Comparison of ENCODE assay signal across 8 cellular contexts in the genomic region with DNA sequence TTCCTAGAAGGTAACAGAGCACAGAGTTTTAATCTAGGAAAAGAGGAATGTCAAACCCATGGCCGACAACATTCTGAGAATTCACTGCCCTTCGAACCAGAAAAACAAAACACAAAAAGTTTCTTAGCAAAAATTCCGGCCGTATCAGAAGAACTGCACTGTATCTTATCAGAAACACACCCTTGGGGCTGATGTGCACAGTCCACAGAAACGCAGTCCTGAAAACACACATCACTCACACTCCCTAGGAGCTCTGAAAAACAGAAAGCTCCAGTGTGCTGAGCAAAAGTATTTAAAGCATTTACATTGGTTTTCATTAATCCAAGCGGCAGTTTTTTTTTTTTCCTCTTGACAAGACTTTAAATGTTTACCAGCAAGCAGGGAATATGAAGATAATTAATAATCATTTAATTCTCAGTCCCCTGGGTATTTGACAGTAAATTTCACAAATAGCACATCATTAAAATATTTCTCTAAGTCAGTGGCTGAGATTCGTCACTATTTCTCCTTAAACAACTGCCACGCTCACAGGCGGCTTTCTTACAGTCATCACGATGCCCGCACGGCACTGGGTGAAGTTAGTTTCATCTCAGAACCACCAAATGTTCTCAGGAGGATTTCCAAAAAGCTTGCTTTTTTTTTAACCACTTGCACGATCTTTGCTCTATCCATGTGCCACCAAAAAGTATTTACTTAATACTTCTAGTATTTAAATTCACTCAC. TPM values are rescaled to one million over a fixed set of nuclear protein-coding genes. Genes with fewer than 3 reads are reported as not detected.
A peak's percentile ranks its signal among the peaks of the same experiment; 100 is the strongest.
DNase-seq lines count a peak whose midpoint lies in the region; ATAC-seq, FAIRE-seq and TF ChIP-seq lines count a peak whose summit lies in the region.

No MANE protein-coding gene starts in this region.

- H3K9me3 Mint-ChIP-seq in CD4-positive, alpha-beta memory T cell, result no peaks in the 10 kb centered on the region

- peak overlapping the region in 1 of 2 donors; percentile 39 for H3K4me3 ChIP-seq in CD4-positive, alpha-beta memory T cell (ENCODE audit: low read length in 2 of 2)
- H3K4me3 ChIP-seq in SU-DHL-6 (ENCODE audit: insufficient read depth, low read length, poor library complexity, severe bottlenecking) (peak overlapping the region; percentile 7), GM12878 (peak overlapping the region; percentile 37), retinal pigment epithelial cell (ENCODE audit: low read length) (peak overlapping the region; percentile 32)

- intact Hi-C loops in CD4-positive, alpha-beta memory T cell (cut with micrococcal nuclease), result loop anchor here (1.0 to 5.0 kb wide), 4 partner anchors 12 to 127 kb away; no protein-coding TSS in a partner anchor
- intact Hi-C loops in GM12878 (cut with micrococcal nuclease; ENCODE audit: unreplicated experiment), result no loop called here

- H3K9ac ChIP-seq in SU-DHL-6 (ENCODE audit: low read length) (peak overlapping the region; percentile 29), GM12878 (ENCODE audit: control insufficient read depth, insufficient read depth, low read length) (peak overlapping the region; percentile 65)

- TF ChIP-seq RAD21 in GM12878 (IDR thresholded peaks at IDR 0.05; ENCODE audit: insufficient read depth, low read depth, low read length), result no peak

- H3K36me3 ChIP-seq in CD4-positive, alpha-beta memory T cell (ENCODE audit: insufficient read depth, low read length), result no peaks in the 10 kb centered on the region
- no peaks in the 10 kb centered on the region for H3K36me3 ChIP-seq in SU-DHL-6 (ENCODE audit: low read length)
- H3K36me3 ChIP-seq in GM12878 (ENCODE audit: control insufficient read depth in 2 of 2, insufficient read depth in 2 of 2, low read length in 1 of 2), result peaks cover 0 to 2% of the 10 kb centered on the region in 2 experiments; a peak in 3 of 4 replicates

- TF ChIP-seq CTCF in SU-DHL-6 (IDR thresholded peaks at IDR 0.05; ENCODE audit: insufficient read depth, low read length, poor library complexity, severe bottlenecking) (no peak), GM12878 (IDR thresholded peaks at IDR 0.05 in 2 of 3, conservative IDR thresholded peaks at IDR 0.05 in 1 of 3; ENCODE audit: control insufficient read depth in 2 of 3, extremely low read depth in 1 of 3, insufficient read depth in 1 of 3, low read depth in 3 of 3, low read length in 3 of 3) (no peak), retinal pigment epithelial cell (conservative IDR thresholded peaks at IDR 0.05; ENCODE audit: low read depth, low read length) (no peak)

- RAD21 ChIA-PET in GM12878 (lab: Charles Lee; ENCODE audit: unreplicated experiment), result interaction anchor here (1.0 kb wide), 1 partner anchor 68 kb away, joined by 3 read pairs; no protein-coding TSS in a partner anchor

- peaks cover 72 to 99% (median 87%) of the 10 kb centered on the region in 4 donors for H3K4me1 Mint-ChIP-seq in CD4-positive, alpha-beta memory T cell

- H3K79me2 ChIP-seq in SU-DHL-6 (ENCODE audit: insufficient read depth, low read length) (peaks cover 58% of the 10 kb centered on the region), GM12878 (ENCODE audit: control insufficient read depth, insufficient read depth, low read length) (peaks cover 72% of the 10 kb centered on the region)

- H3K9me3 ChIP-seq in CD4-positive, alpha-beta memory T cell (ENCODE audit: control insufficient read depth in 1 of 2, low read length in 2 of 2), result no peaks in the 10 kb centered on the region
- H3K9me3 ChIP-seq in SU-DHL-6 (ENCODE audit: insufficient read depth, low read length) (no peaks in the 10 kb centered on the region), GM12878 (replicated peaks; ENCODE audit: control insufficient read depth, insufficient read depth, low read length) (no peaks in the 10 kb centered on the region)

- no peaks in the 10 kb centered on the region for H3K27me3 ChIP-seq in CD4-positive, alpha-beta memory T cell (ENCODE audit: insufficient read depth, low read length)
- H3K27me3 ChIP-seq in SU-DHL-6 (ENCODE audit: low read length) (no peaks in the 10 kb centered on the region), GM12878 (replicated peaks in 1 of 2; ENCODE audit: control insufficient read depth in 2 of 2, insufficient read depth in 2 of 2, low read length in 1 of 2) (no peaks in the 10 kb centered on the region)

- 53% methylated on average over 13 of the region's 13 CpGs for WGBS in GM12878 (ENCODE audit: insufficient coverage, insufficient replicate concordance, low lambda C conversion rate, missing lambda C conversion rate)

- TF ChIP-seq EP300 in GM12878 (IDR thresholded peaks at IDR 0.05; ENCODE audit: borderline replicate concordance in 1 of 2, control insufficient read depth in 1 of 2, low read depth in 2 of 2, low read length in 2 of 2), result no peak; a peak in 1 of 4 replicates

- peak overlapping the region; percentile 80 for H3K27ac ChIP-seq in CD4-positive, alpha-beta memory T cell (ENCODE audit: low read depth, low read length)
- H3K27ac ChIP-seq in SU-DHL-6 (ENCODE audit: low read depth, low read length) (peak overlapping the region; percentile 89), GM12878 (ENCODE audit: control insufficient read depth, insufficient read depth) (peak overlapping the region; percentile 75)

- peak in 3 of 5 donors; percentile 29 to 77 (median 29) for DNase-seq in CD4-positive, alpha-beta memory T cell
- DNase-seq in GM12878 (ENCODE audit: low read depth, low spot score), result no peak
- DNase-seq in retinal pigment epithelial cell (ENCODE audit: low read depth), result peak; percentile 46
- DNase-seq in iPS-NIHi11 (ENCODE audit: low spot score), result no peak
- DNase-seq in dermis blood vessel endothelial cell, result no peak
- DNase-seq in globus pallidus (ENCODE audit: low spot score), result no peak
- DNase-seq in hepatic stellate cell (ENCODE audit: low spot score), result no peak

- CTCF ChIA-PET in CD4-positive, alpha-beta memory T cell (lab: Charles Lee; ENCODE audit: partially characterized antibody), result interaction anchor here (0.9 to 2.0 kb wide), 5 partner anchors 12 to 143 kb away, joined by 3 to 6 read pairs (median 3); no protein-coding TSS in a partner anchor
- CTCF ChIA-PET in GM12878 (lab: Yijun Ruan, JAX), result no interaction called here

- FAIRE-seq in GM12878 (lab: Jason Lieb, UNC), result no peak

- H3K4me1 ChIP-seq in CD4-positive, alpha-beta memory T cell (ENCODE audit: insufficient read depth, low read length), result peaks cover 98% of the 10 kb centered on the region
- peaks cover 78% of the 10 kb centered on the region for H3K4me1 ChIP-seq in GM12878 (ENCODE audit: control insufficient read depth, insufficient read depth, low read length)

- peak overlapping the region; percentile 73 for H3K4me2 ChIP-seq in SU-DHL-6 (ENCODE audit: low read depth, low read length, poor library complexity, severe bottlenecking)
- H3K4me2 ChIP-seq in GM12878 (ENCODE audit: control insufficient read depth, insufficient read depth), result peak overlapping the region; percentile 39

- ATAC-seq in GM12878, result peak; percentile 5; the same call in 1 of the 3 replicates

- BruUV-seq in GM12878 (replicated peaks; lab: Mats Ljungman, UMichigan), result no TSS peak

- TF ChIP-seq POLR2A in GM12878 (IDR thresholded peaks at IDR 0.05; ENCODE audit: low read depth, low read length), result no peak

- no peaks in the 10 kb centered on the region for H3K27me3 Mint-ChIP-seq in CD4-positive, alpha-beta memory T cell

- peaks cover 14 to 30% of the 10 kb centered on the region in 2 donors for H3K36me3 Mint-ChIP-seq in CD4-positive, alpha-beta memory T cell

- in situ Hi-C loops in GM12878 (cut with MboI), result no loop called here

- peak overlapping the region; percentile 68 to 88 (median 82) for H3K4me3 Mint-ChIP-seq in CD4-positive, alpha-beta memory T cell

- H2AFZ ChIP-seq in SU-DHL-6 (ENCODE audit: low read depth, low read length, severe bottlenecking) (no peak overlapping the region), GM12878 (ENCODE audit: control insufficient read depth, low read depth, low read length) (no peak overlapping the region)

- SMC1A ChIA-PET in GM12878 (lab: Charles Lee; ENCODE audit: uncharacterized antibody, unreplicated experiment), result interaction anchor here (0.7 to 1.6 kb wide), 5 partner anchors 9 to 125 kb away, joined by 3 to 4 read pairs (median 4); no protein-coding TSS in a partner anchor

- H3F3A ChIP-seq in SU-DHL-6 (ENCODE audit: insufficient read depth), result peaks cover 23% of the 10 kb centered on the region; the same call in 1 of the 2 replicates

- POLR2A ChIA-PET in CD4-positive, alpha-beta memory T cell (lab: Charles Lee; ENCODE audit: partially characterized antibody), result interaction anchor here (1.0 to 8.8 kb wide), 8 partner anchors 8 to 129 kb away, joined by 3 to 109 read pairs (median 4); partner anchors contain the start of gene NFATC2
- POLR2A ChIA-PET in GM12878 (lab: Charles Lee), result interaction anchor here (0.6 to 1.4 kb wide), 3 partner anchors 8 to 31 kb away, joined by 3 read pairs; no protein-coding TSS in a partner anchor

- no peaks in the 10 kb centered on the region for H4K20me1 ChIP-seq in SU-DHL-6 (ENCODE audit: low read depth, low read length)
- H4K20me1 ChIP-seq in GM12878 (ENCODE audit: control insufficient read depth, insufficient read depth), result no peaks in the 10 kb centered on the region

- peak overlapping the region; percentile 97 to 99 (median 98) for H3K27ac Mint-ChIP-seq in CD4-positive, alpha-beta memory T cell

- no peaks in the 10 kb centered on the region for H3K9me2 ChIP-seq in SU-DHL-6 (replicated peaks; ENCODE audit: insufficient read depth, low read length)

RNA-seq across cellular contexts. Expression of gene NFATC2, which starts 13.3 kb away (rescaled TPM):
- total RNA-seq in CD4-positive, alpha-beta memory T cell, result 10 to 100 TPM; 64.9 to 71.6 TPM
- polyA plus RNA-seq in CD4-positive, alpha-beta memory T cell, result 10 to 100 TPM; 14.0 to 42.4 TPM
- 24.0 and 24.8 TPM in 2 replicates for total RNA-seq in GM12878 (2013; cell fraction: nucleolus; rRNA removed)
- total RNA-seq in GM12878 (2014; rRNA removed) (5.1 TPM in 2 replicates), GM12878 (2014; rRNA removed; fragmentation: Illumina TruSeq; extraction: Trizol) (3.7 and 4.3 TPM in 2 replicates), GM12878 (2021) (17.5 and 20.0 TPM in 2 replicates), dermis blood vessel endothelial cell (4.8 and 8.8 TPM in 2 replicates)
- polyA plus RNA-seq in GM12878 (2011; ENCODE audit: low read depth), result 4.4 TPM
- polyA plus RNA-seq in GM12878 (2011; rRNA removed) (7.6 and 7.9 TPM in 2 replicates), GM12878 (2014; fragmentation: Illumina TruSeq; extraction: Trizol) (12.3 and 12.7 TPM in 2 replicates), GM12878 (2014; fragmentation: Nextera tagmentation; extraction: Ambion mirVana) (1 to 10 TPM; 3.3 to 7.3 TPM), GM12878 (2014; rRNA removed) (5.6 and 6.8 TPM in 2 replicates), GM12878 (2016; fragmentation: Nextera tagmentation; extraction: Ambion mirVana) (1 to 10 TPM; 7.3 to 7.7 TPM)
- polyA plus RNA-seq in GM12878 (2011; cell fraction: cytosol; rRNA removed), result 5.2 and 9.2 TPM in 2 replicates
- polyA plus RNA-seq in GM12878 (2011; cell fraction: nucleus; rRNA removed), result 15.6 and 22.7 TPM in 2 replicates
- 5.3 and 9.1 TPM in 2 replicates for polyA plus RNA-seq in GM12878 (2012)
- polyA minus RNA-seq in GM12878 (2011; rRNA and poly(A)+ RNA removed), result 12.2 and 12.7 TPM in 2 replicates
- 11.8 and 12.8 TPM in 2 replicates for polyA minus RNA-seq in GM12878 (2011; cell fraction: cytosol; rRNA and poly(A)+ RNA removed)
- polyA minus RNA-seq in GM12878 (2011; cell fraction: nucleus; rRNA and poly(A)+ RNA removed), result 10.2 and 22.1 TPM in 2 replicates

Comparison
In these comparisons a context has a peak if more than half of its experiments do, and no peak if none do; other contexts are left out.
1. DNase-seq: peak in CD4-positive, alpha-beta memory T cell (3 of 5) and retinal pigment epithelial cell (single experiment); none in GM12878 (single experiment), iPS-NIHi11 (single experiment), dermis blood vessel endothelial cell (single experiment), globus pallidus (single experiment) and hepatic stellate cell (single experiment).
2. Peak in every context shown above with its lines, with median percentiles within 50 percentile points of each other: H3K27ac ChIP-seq.